ENCODE assay signal across 18 cellular contexts in genomic region chr11:104529213-104529612, GRCh38.
"Had no signal": no experiment of that assay in that cellular context is flagged by ENCODE, and none has a peak within 500 bp of the region (broad histone marks: within the 10 kb centered on the region; RNA-seq: fewer than 3 reads in every experiment).

No MANE protein-coding gene starts in this region.

- H3K9me3 ChIP-seq: esophagus muscularis mucosa, pancreas, thyroid gland had no signal

- H3K4me3 Mint-ChIP-seq: activated B cell treated with CpG ODN at 0.5 μM for 24 hours; activated naive CD4-positive, alpha-beta T cell treated with anti-CD3 and anti-CD28 coated beads, Interleukin-2, amount 50 U/mL, for 24 hours; activated T-cell treated with anti-CD3 and anti-CD28 coated beads, Interleukin-2, amount 50 U/mL, for 24 hours; neural progenitor cell; stimulated activated effector memory CD8-positive, alpha-beta T cell treated with anti-CD3 and anti-CD28 coated beads, Interleukin-12 subunit alpha, Interleukin-12 subunit beta, amount 100 ng/mL, for 72 hours had no signal

- H3K4me1 Mint-ChIP-seq: activated B cell treated with CpG ODN at 0.5 μM for 24 hours; activated naive CD4-positive, alpha-beta T cell treated with anti-CD3 and anti-CD28 coated beads, Interleukin-2, amount 50 U/mL, for 24 hours; stimulated activated effector memory CD8-positive, alpha-beta T cell treated with anti-CD3 and anti-CD28 coated beads, Interleukin-12 subunit alpha, Interleukin-12 subunit beta, amount 100 ng/mL, for 72 hours had no signal

- H3K27me3 ChIP-seq: brain microvascular endothelial cell, esophagus muscularis mucosa, heart right ventricle, neural progenitor cell, thyroid gland had no signal

- H3K4me1 ChIP-seq: neural progenitor cell, pancreas, thyroid gland had no signal

- H3K36me3 ChIP-seq: brain microvascular endothelial cell, esophagus muscularis mucosa, heart right ventricle, neural progenitor cell, pancreas, thyroid gland had no signal

- H3K4me3 ChIP-seq: esophagus muscularis mucosa, heart right ventricle, neural progenitor cell, pancreas, skin epidermis, thyroid gland had no signal

- H3K27ac ChIP-seq: brain microvascular endothelial cell, esophagus muscularis mucosa, heart right ventricle, neural progenitor cell, pancreas, skin epidermis, thyroid gland had no signal

- H3K9me3 Mint-ChIP-seq: activated B cell treated with CpG ODN at 0.5 μM for 24 hours; activated naive CD4-positive, alpha-beta T cell treated with anti-CD3 and anti-CD28 coated beads, Interleukin-2, amount 50 U/mL, for 24 hours; activated T-cell treated with anti-CD3 and anti-CD28 coated beads, Interleukin-2, amount 50 U/mL, for 24 hours; neural progenitor cell; stimulated activated effector memory CD8-positive, alpha-beta T cell treated with anti-CD3 and anti-CD28 coated beads, Interleukin-12 subunit alpha, Interleukin-12 subunit beta, amount 100 ng/mL, for 72 hours had no signal

- H3K27ac Mint-ChIP-seq: activated B cell treated with CpG ODN at 0.5 μM for 24 hours; activated naive CD4-positive, alpha-beta T cell treated with anti-CD3 and anti-CD28 coated beads, Interleukin-2, amount 50 U/mL, for 24 hours; activated T-cell treated with anti-CD3 and anti-CD28 coated beads, Interleukin-2, amount 50 U/mL, for 24 hours; neural progenitor cell; stimulated activated effector memory CD8-positive, alpha-beta T cell treated with anti-CD3 and anti-CD28 coated beads, Interleukin-12 subunit alpha, Interleukin-12 subunit beta, amount 100 ng/mL, for 72 hours had no signal

- DNase-seq: activated B cell treated with CpG ODN at 0.5 μM for 24 hours; activated CD4-positive, alpha-beta T cell treated with anti-CD3 and anti-CD28 coated beads, Interleukin-2, amount 50 U/mL, for 1 hour; activated effector memory CD4-positive, alpha-beta T cell treated with Interleukin-2 at 50 U/mL for 16 hours; activated T-cell treated with anti-CD3 and anti-CD28 coated beads, Interleukin-2, amount 50 U/mL, for 24 hours; amniotic stem cell; brain microvascular endothelial cell; heart right ventricle; islet precursor cell; left ventricle myocardium superior; mesenchymal stem cell; pancreas; T-helper 2 cell; thyroid gland had no signal

- H3K36me3 Mint-ChIP-seq: activated naive CD4-positive, alpha-beta T cell treated with anti-CD3 and anti-CD28 coated beads, Interleukin-2, amount 50 U/mL, for 24 hours; neural progenitor cell; stimulated activated effector memory CD8-positive, alpha-beta T cell treated with anti-CD3 and anti-CD28 coated beads, Interleukin-12 subunit alpha, Interleukin-12 subunit beta, amount 100 ng/mL, for 72 hours had no signal
